In the genomic region with DNA sequence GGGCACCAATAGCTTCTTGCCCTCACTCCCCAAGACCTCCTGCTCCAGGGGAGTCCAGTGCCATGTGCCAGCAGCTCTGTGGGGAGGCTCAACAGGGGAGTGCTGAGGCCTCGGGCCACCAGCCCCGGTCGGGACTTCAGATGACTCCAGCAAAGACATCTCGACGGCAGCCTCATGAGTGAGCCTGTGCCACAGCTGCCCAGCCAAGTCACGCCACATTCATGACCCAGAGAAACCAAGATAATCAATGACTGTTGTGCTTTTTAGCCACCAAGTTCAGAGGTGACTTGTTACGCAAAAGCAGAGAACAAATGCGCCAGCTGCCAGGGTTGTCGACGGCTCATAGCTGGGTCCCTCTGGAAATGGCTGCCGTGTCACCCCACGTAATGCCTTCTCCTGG, we compare ENCODE assay signal across 23 cellular contexts.
"Had no signal": no experiment of that assay in that cellular context is flagged by ENCODE, and none has a peak within 500 bp of the region (broad histone marks: within the 10 kb centered on the region; RNA-seq: fewer than 3 reads in every experiment).

No MANE protein-coding gene starts in this region.

- H3K27ac Mint-ChIP-seq: immature natural killer cell, mesothelial cell of epicardium had no signal

- H3K36me3 ChIP-seq: esophagus muscularis mucosa, gastroesophageal sphincter, heart left ventricle, left ventricle myocardium inferior, lower lobe of right lung had no signal

- ATAC-seq: foreskin keratinocyte, gastroesophageal sphincter, heart left ventricle, left cardiac atrium, lower lobe of right lung, mucosa of descending colon had no signal

- H3K4me1 ChIP-seq: foreskin keratinocyte, gastroesophageal sphincter, heart left ventricle, left ventricle myocardium inferior, lower lobe of right lung had no signal

- H3K9me3 Mint-ChIP-seq: immature natural killer cell, mesothelial cell of epicardium had no signal

- H3K4me3 ChIP-seq: coronary artery, dorsolateral prefrontal cortex, esophagus muscularis mucosa, gastroesophageal sphincter, heart left ventricle, hepatocyte, left ventricle myocardium inferior, lower lobe of right lung, mucosa of descending colon had no signal

- FAIRE-seq: colon, endothelial cell of umbilical vein, frontal cortex had no signal

- DNase-seq: dermis blood vessel endothelial cell; dorsolateral prefrontal cortex; effector CD4-positive, alpha-beta T cell; effector memory CD4-positive, alpha-beta T cell; foreskin keratinocyte; heart left ventricle; hypothalamus; immature natural killer cell; islet precursor cell; left cardiac atrium; left ventricle myocardium inferior; lower lobe of right lung; mesenchymal stem cell; mucosa of descending colon; naive B cell had no signal

- H3K9me3 ChIP-seq: esophagus muscularis mucosa, gastroesophageal sphincter, heart left ventricle, left ventricle myocardium inferior, lower lobe of right lung, mucosa of descending colon had no signal

- H3K79me2 ChIP-seq: hepatocyte had no signal

- H3K4me2 ChIP-seq: hepatocyte had no signal

- H3K27me3 ChIP-seq: dorsolateral prefrontal cortex, foreskin keratinocyte, heart left ventricle, hepatocyte had no signal

- H3K4me3 Mint-ChIP-seq: immature natural killer cell, mesothelial cell of epicardium, naive B cell had no signal

- H2AFZ ChIP-seq: hepatocyte had no signal

- H3K27ac ChIP-seq: coronary artery, dorsolateral prefrontal cortex, esophagus muscularis mucosa, foreskin keratinocyte, gastroesophageal sphincter, heart left ventricle, hepatocyte, left ventricle myocardium inferior, lower lobe of right lung had no signal
